In the genomic region with DNA sequence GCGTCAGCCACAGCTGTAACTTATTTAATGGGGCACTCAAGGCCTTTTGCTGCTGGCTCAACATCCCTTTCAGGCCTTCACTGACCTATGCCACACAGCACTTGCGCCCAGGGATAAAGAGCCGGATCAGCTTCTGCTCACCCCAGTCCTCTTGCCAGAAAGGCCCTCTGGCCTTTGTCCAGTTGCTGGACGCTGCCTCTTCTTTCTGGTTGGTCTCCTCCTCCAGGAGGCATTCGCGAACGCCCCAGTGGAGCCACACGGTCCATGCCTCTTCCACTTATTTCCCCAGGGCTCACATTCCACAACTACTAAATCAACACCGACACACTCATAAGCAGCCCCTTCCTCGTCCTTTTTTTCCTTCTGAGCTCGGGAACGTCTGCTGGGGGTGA, we compare ENCODE assay signal across 8 cellular contexts. TPM values are rescaled to one million over a fixed set of nuclear protein-coding genes. Genes with fewer than 3 reads are reported as not detected.
DNase-seq lines count a peak whose midpoint lies in the region; ATAC-seq and TF ChIP-seq lines count a peak whose summit lies in the region.

No MANE protein-coding gene starts in this region.

- H3K9me3 Mint-ChIP-seq in naive thymus-derived CD4-positive, alpha-beta T cell: peaks cover 3 to 43% (median 8%) of the 10 kb centered on the region in 11 donors

- peak; percentile 18 for DNase-seq in GM06990 (ENCODE audit: extremely low read depth, insufficient read length)
- peak; percentile 76 for DNase-seq in fibroblast of gingiva (ENCODE audit: low read depth)
- peak in 2 of 9 donors; percentile 3 to 6 for DNase-seq in naive thymus-derived CD4-positive, alpha-beta T cell
- DNase-seq in activated effector memory CD4-positive, alpha-beta T cell treated with Interleukin-2 at 50 U/mL for 16 hours: no peak
- no peak for DNase-seq in stimulated activated naive CD4-positive, alpha-beta T cell treated with Interleukin-2 at 50 U/mL for 16 hours (lab: John Stamatoyannopoulos, UW)
- DNase-seq in stimulated activated CD4-positive, alpha-beta T cell treated with anti-CD3 and anti-CD28 coated beads, Interleukin-1b, Interleukin-23, amount 100 ng/mL, for 48 hours: no peak
- DNase-seq in NCI-H1417 (lab: John Stamatoyannopoulos, UW): no peak

- H3K27ac Mint-ChIP-seq in naive thymus-derived CD4-positive, alpha-beta T cell: peak overlapping the region in 8 of 9 donors; percentile 28 to 75 (median 68)

- no peak for TF ChIP-seq CTCF in GM06990 (IDR thresholded peaks at IDR 0.05; ENCODE audit: insufficient read depth, low read length, poor library complexity, severe bottlenecking)

- CTCF ChIA-PET in naive thymus-derived CD4-positive, alpha-beta T cell (lab: Charles Lee): no interaction called here

- H3K4me1 Mint-ChIP-seq in naive thymus-derived CD4-positive, alpha-beta T cell: peaks cover 11 to 39% (median 26%) of the 10 kb centered on the region in 7 donors

- POLR2A ChIA-PET in naive thymus-derived CD4-positive, alpha-beta T cell (lab: Charles Lee): interaction anchor here (0.6 to 1.1 kb wide), 4 partner anchors 29 to 183 kb away, joined by 3 to 4 read pairs (median 3); no protein-coding TSS in a partner anchor

- H3K4me3 ChIP-seq in GM06990 (replicated peaks; ENCODE audit: low read depth, low read length): peak overlapping the region; percentile 86
- H3K4me3 ChIP-seq in naive thymus-derived CD4-positive, alpha-beta T cell (ENCODE audit: low read length): peak overlapping the region; percentile 97

- intact Hi-C loops in naive thymus-derived CD4-positive, alpha-beta T cell (cut with micrococcal nuclease): loop anchor here (1.0 to 10.0 kb wide), 12 partner anchors 55 to 1839 kb away; a partner anchor contains a TSS

- no peaks in the 10 kb centered on the region for H3K9me3 ChIP-seq in naive thymus-derived CD4-positive, alpha-beta T cell (ENCODE audit: control insufficient read depth in 2 of 3, low read length in 3 of 3)

- H3K4me1 ChIP-seq in naive thymus-derived CD4-positive, alpha-beta T cell (ENCODE audit: control insufficient read depth in 2 of 2, insufficient read depth in 2 of 2, low read length in 2 of 2): peaks cover 10 to 19% of the 10 kb centered on the region in 2 donors

- H3K36me3 Mint-ChIP-seq in naive thymus-derived CD4-positive, alpha-beta T cell: peaks cover 2 to 13% (median 4%) of the 10 kb centered on the region in 5 donors

- no peaks in the 10 kb centered on the region for H3K27me3 ChIP-seq in GM06990 (replicated peaks; ENCODE audit: control insufficient read depth, insufficient read depth, low read length)
- H3K27me3 ChIP-seq in naive thymus-derived CD4-positive, alpha-beta T cell (ENCODE audit: control insufficient read depth in 2 of 2, insufficient read depth in 2 of 2, low read length in 2 of 2): no peaks in the 10 kb centered on the region

- peak overlapping the region; percentile 68 to 90 (median 84) for H3K4me3 Mint-ChIP-seq in naive thymus-derived CD4-positive, alpha-beta T cell

- ATAC-seq in SK-N-SH treated with all-trans-retinoic acid at 6 μM for 48 hours: peak; percentile 11
- ATAC-seq in naive thymus-derived CD4-positive, alpha-beta T cell: no peak

- H3K27me3 Mint-ChIP-seq in naive thymus-derived CD4-positive, alpha-beta T cell: no peaks in the 10 kb centered on the region

- peak overlapping the region; percentile 99 for H3K27ac ChIP-seq in naive thymus-derived CD4-positive, alpha-beta T cell (ENCODE audit: low read depth, low read length)

- no peaks in the 10 kb centered on the region for H3K36me3 ChIP-seq in GM06990 (ENCODE audit: control insufficient read depth, insufficient read depth, low read length)
- H3K36me3 ChIP-seq in naive thymus-derived CD4-positive, alpha-beta T cell (ENCODE audit: control insufficient read depth in 2 of 3, insufficient read depth in 3 of 3, low read length in 3 of 3): peaks cover 0 to 9% (median 0%) of the 10 kb centered on the region in 3 experiments

TF ChIP-seq in SK-N-SH treated with all-trans-retinoic acid at 6 μM for 48 hours, 23 proteins besides CTCF, POLR2A, EP300 and RAD21:
- TF ChIP-seq ZFP30 (CRISPR knock-in tag; IDR thresholded peaks at IDR 0.05) (0 out of 2 replicates have a peak, but pooled peaks have one; percentile 16), ISL1 (CRISPR knock-in tag; IDR thresholded peaks at IDR 0.05) (no peak)
- TF ChIP-seq, protein P1, sequence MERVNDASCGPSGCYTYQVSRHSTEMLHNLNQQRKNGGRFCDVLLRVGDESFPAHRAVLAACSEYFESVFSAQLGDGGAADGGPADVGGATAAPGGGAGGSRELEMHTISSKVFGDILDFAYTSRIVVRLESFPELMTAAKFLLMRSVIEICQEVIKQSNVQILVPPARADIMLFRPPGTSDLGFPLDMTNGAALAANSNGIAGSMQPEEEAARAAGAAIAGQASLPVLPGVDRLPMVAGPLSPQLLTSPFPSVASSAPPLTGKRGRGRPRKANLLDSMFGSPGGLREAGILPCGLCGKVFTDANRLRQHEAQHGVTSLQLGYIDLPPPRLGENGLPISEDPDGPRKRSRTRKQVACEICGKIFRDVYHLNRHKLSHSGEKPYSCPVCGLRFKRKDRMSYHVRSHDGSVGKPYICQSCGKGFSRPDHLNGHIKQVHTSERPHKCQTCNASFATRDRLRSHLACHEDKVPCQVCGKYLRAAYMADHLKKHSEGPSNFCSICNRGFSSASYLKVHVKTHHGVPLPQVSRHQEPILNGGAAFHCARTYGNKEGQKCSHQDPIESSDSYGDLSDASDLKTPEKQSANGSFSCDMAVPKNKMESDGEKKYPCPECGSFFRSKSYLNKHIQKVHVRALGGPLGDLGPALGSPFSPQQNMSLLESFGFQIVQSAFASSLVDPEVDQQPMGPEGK (CRISPR knock-in tag; IDR thresholded peaks at IDR 0.05; ENCODE audit: borderline replicate concordance): no peak

RNA-seq across cellular contexts. Expression of a gene that starts 3.7 kb away (rescaled TPM):
- 10 to 100 TPM in 3 of 5 experiments, 1 to 10 TPM in 2; 2.8 to 17.1 (median 15.1) TPM for total RNA-seq in naive thymus-derived CD4-positive, alpha-beta T cell
- polyA plus RNA-seq in naive thymus-derived CD4-positive, alpha-beta T cell: 10 to 100 TPM in 1 of 2 donors, 1 to 10 TPM in 1; 8.2 to 12.6 TPM

RNA-seq across cellular contexts. Expression of a gene that starts 28.6 kb away (rescaled TPM):
- 10 to 100 TPM; 20.1 to 91.1 (median 52.7) TPM for total RNA-seq in naive thymus-derived CD4-positive, alpha-beta T cell
- 10 to 100 TPM; 41.7 to 53.9 TPM for polyA plus RNA-seq in naive thymus-derived CD4-positive, alpha-beta T cell

RNA-seq across cellular contexts. Expression of a gene that starts 56.3 kb away (rescaled TPM):
- total RNA-seq in naive thymus-derived CD4-positive, alpha-beta T cell: 100 to 1,000 TPM in 1 of 5 experiments, 10 to 100 TPM in 3, 1 to 10 TPM in 1; 8.2 to 100 (median 78.1) TPM
- polyA plus RNA-seq in naive thymus-derived CD4-positive, alpha-beta T cell: 10 to 100 TPM; 17.9 to 30.7 TPM

Comparison
In these comparisons a context has a peak if more than half of its experiments do, and no peak if none do; other contexts are left out.
1. DNase-seq: peak in GM06990 (single experiment) and fibroblast of gingiva (single experiment); none in activated effector memory CD4-positive, alpha-beta T cell treated with Interleukin-2 at 50 U/mL for 16 hours (single experiment), stimulated activated naive CD4-positive, alpha-beta T cell treated with Interleukin-2 at 50 U/mL for 16 hours (single experiment), stimulated activated CD4-positive, alpha-beta T cell treated with anti-CD3 and anti-CD28 coated beads, Interleukin-1b, Interleukin-23, amount 100 ng/mL, for 48 hours (single experiment) and NCI-H1417 (0 of 3).